Comparison of ENCODE assay signal across 8 cellular contexts in the genomic region with DNA sequence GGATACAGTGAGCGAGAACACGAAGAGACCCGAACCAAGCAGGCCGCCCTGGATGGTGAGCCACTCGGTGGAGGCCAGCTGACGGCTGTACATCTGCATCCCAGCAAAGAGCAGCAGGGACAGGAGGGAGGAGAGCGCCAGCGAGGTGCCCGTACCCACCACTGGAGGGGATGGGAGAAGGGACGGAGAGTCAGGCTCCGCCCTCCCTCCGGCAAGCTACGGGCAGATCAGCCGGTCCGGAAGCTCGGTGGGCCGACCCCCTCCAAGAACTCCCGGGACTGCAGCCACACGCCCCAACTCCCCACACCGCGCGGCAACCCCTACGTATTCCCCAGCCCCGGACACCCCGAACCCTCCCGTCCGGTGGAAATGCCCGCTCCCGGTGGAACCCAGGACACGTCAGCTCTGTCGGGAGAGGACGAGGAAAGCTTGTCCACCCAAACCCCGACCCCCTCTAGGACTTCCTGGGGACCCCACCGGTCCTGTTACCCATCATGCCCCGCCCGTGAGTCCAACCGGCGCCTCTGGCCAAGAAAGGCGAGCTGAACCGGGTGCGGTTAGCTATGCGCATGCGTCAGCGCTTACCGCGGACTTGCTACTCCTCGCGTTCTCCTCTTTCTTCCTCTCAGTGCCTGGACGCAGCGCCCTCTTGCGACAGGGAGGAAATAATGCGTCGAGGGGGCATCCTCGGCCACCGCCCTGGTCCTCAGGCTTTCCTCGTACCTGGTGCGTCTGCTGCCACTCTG. TPM values are rescaled to one million over a fixed set of nuclear protein-coding genes. Genes with fewer than 3 reads are reported as not detected.
DNase-seq lines count a peak whose midpoint lies in the region; ATAC-seq and TF ChIP-seq lines count a peak whose summit lies in the region.

A gene (minus strand): TSS at position 573 of the 746 bp plus-strand sequence. CDS start 80 bp downstream, at position 493.

- CTCF ChIA-PET in PC-9 (lab: Charles Lee): interaction anchor here (0.6 to 2.0 kb wide), 10 partner anchors 21 to 382 kb away, joined by 3 to 15 read pairs (median 4); no protein-coding TSS in a partner anchor

- H3K4me3 ChIP-seq in PC-9 (peak within 1 kb of the TSS; percentile 89), esophagus (ENCODE audit: low read depth in 1 of 2, low read length in 2 of 2) (peak within 1 kb of the TSS; percentile 81 to 86), muscle layer of duodenum (ENCODE audit: low read depth in 1 of 2, low read length in 2 of 2) (peak within 1 kb of the TSS; percentile 77 to 80)

- peak within 1 kb of the TSS; percentile 96 for H3K4me2 ChIP-seq in PC-9

- peaks cover 17% of the 10 kb centered on the region for H3K79me2 ChIP-seq in PC-9 (ENCODE audit: low read depth)

- H3K27me3 ChIP-seq in PC-9 (ENCODE audit: insufficient read depth, low read depth) (no peaks in the 10 kb centered on the region), esophagus (ENCODE audit: control insufficient read depth in 1 of 2, insufficient read depth in 2 of 2, low read length in 2 of 2) (no peaks in the 10 kb centered on the region), muscle layer of duodenum (ENCODE audit: low read depth, low read length) (peaks cover 11% of the 10 kb centered on the region)

- BruUV-seq in PC-9 (replicated peaks; lab: Mats Ljungman, UMichigan): TSS peak; percentile 74

- 0% methylated on average over 49 to 57 of the region's 57 CpGs for WGBS in esophagus, 2 donors

- H3K36me3 ChIP-seq in PC-9 (ENCODE audit: low read depth): no peaks in the 10 kb centered on the region; the same call in 1 of the 2 replicates
- H3K36me3 ChIP-seq in esophagus (ENCODE audit: control insufficient read depth in 2 of 2, insufficient read depth in 2 of 2, low read length in 1 of 2): peaks cover 0 to 11% of the 10 kb centered on the region in 2 donors
- H3K36me3 ChIP-seq in muscle layer of duodenum (ENCODE audit: control insufficient read depth in 1 of 2, insufficient read depth in 2 of 2, low read length in 2 of 2): peaks cover 17 to 26% of the 10 kb centered on the region in 2 donors

- POLR2A ChIA-PET in PC-9 (lab: Charles Lee; ENCODE audit: unreplicated experiment): interaction anchor here (0.6 to 1.1 kb wide), 6 partner anchors 20 to 82 kb away, joined by 3 to 5 read pairs (median 3); a partner anchor contains a TSS

- H3K9me3 ChIP-seq in PC-9 (ENCODE audit: insufficient read depth, low read depth) (no peaks in the 10 kb centered on the region), esophagus (ENCODE audit: control insufficient read depth in 2 of 2, insufficient read depth in 1 of 2, low read depth in 1 of 2, low read length in 1 of 2) (no peaks in the 10 kb centered on the region), muscle layer of duodenum (ENCODE audit: control insufficient read depth in 1 of 2, low read length in 2 of 2) (no peaks in the 10 kb centered on the region)

- peak within 1 kb of the TSS; percentile 59 for H3K27ac ChIP-seq in PC-9
- H3K27ac ChIP-seq in esophagus (ENCODE audit: low read depth in 2 of 2, low read length in 1 of 2): peak within 1 kb of the TSS; percentile 90 to 96
- H3K27ac ChIP-seq in muscle layer of duodenum (ENCODE audit: low read length): peak within 1 kb of the TSS; percentile 97

- H3F3A ChIP-seq in PC-9 (ENCODE audit: insufficient read depth, low read depth): peaks cover 38% of the 10 kb centered on the region; the same call in 1 of the 2 replicates

- H4K20me1 ChIP-seq in PC-9 (ENCODE audit: insufficient read depth): 0 out of 2 replicates have a peak, but pooled peaks cover 5% of the 10 kb centered on the region

- peak; percentile 94 for TF ChIP-seq CTCF in PC-9 (conservative IDR thresholded peaks at IDR 0.05)

- in situ Hi-C loops in KBM-7 (cut with MboI; ENCODE audit: low pct_unique_long_range_greater_than_20kb, low sequenced_read_pairs): no loop called here

- H3K4me1 ChIP-seq in PC-9 (replicated peaks; ENCODE audit: insufficient read depth): peaks cover 30% of the 10 kb centered on the region
- H3K4me1 ChIP-seq in esophagus (ENCODE audit: control insufficient read depth in 2 of 2, insufficient read depth in 2 of 2, low read length in 1 of 2): peaks cover 0 to 11% of the 10 kb centered on the region in 2 donors
- H3K4me1 ChIP-seq in muscle layer of duodenum (ENCODE audit: control insufficient read depth in 1 of 2, insufficient read depth in 2 of 2, low read length in 2 of 2): peaks cover 1 to 29% of the 10 kb centered on the region in 2 donors

- peak within 1 kb of the TSS; percentile 94 for H2AFZ ChIP-seq in PC-9

- intact Hi-C loops in PC-9 (cut with micrococcal nuclease; ENCODE audit: unreplicated experiment): loop anchor here (1.0 to 2.0 kb wide), 3 partner anchors 35 to 150 kb away; a partner anchor contains a TSS

- ATAC-seq in GM21529 (IDR thresholded peaks at IDR 0.05; ENCODE audit: unreplicated experiment): peak; percentile 62

- DNase-seq in DMS53 (lab: John Stamatoyannopoulos, UW) (peak; percentile 98), KBM-7 (peak; percentile 95), PC-9 (peak; percentile 89 to 93)
- DNase-seq in activated T-cell treated with anti-CD3 and anti-CD28 coated beads, Interleukin-2, amount 50 U/mL, for 1 hour: peak; percentile 92
- peak; percentile 92 to 93 for DNase-seq in stimulated activated CD8-positive, alpha-beta memory T cell treated with anti-CD3 and anti-CD28 coated beads, Interleukin-7, amount 100 ng/mL, for 4 hours (ENCODE audit: low read depth in 2 of 2)

- H3K9me2 ChIP-seq in PC-9 (ENCODE audit: insufficient read depth): no peaks in the 10 kb centered on the region

RNA-seq across cellular contexts. Expression of the gene that starts here (rescaled TPM):
- total RNA-seq in PC-9 (2021): 112 and 156 TPM in 2 replicates
- polyA plus RNA-seq in esophagus: 100 to 1,000 TPM; 161 to 260 TPM

Comparison
In these comparisons a context has a peak if more than half of its experiments do, and no peak if none do; other contexts are left out.
1. Peak in every context shown above with its lines: DNase-seq, ATAC-seq, H3K4me3 ChIP-seq and H3K27ac ChIP-seq.